Comparison of ENCODE assay signal across 17 cellular contexts in the genomic region with DNA sequence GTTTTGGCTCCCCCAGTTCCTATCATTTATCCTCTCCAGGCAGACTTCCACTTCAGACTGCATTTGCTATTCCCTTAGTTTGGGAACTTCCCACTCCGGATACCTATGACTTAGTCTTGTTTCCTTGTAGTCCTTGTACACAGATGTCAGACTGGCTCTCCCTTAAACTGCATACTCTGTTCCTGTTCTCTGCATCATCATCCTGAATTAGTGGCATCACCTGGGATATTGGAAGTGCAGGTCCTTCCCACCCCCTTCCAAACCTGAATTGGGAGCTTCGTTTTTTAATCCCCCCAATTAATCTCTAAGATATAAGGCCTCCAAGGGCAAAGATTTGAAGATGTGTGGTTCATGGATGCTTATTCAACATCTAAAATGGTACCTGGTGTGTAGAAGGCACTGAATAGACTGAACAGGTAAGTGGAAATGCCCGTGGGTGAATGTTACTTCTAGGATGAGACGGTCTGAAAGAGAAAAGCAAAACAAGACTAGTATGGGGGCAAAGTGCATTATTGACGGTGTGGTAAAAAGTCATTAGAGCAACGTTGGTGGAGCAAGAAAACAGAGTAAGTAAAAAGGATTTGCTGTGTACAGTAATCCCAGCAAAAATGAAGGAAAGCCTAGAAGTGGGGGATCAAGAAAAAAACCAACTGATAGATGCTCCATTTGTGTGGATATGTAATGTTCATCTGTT. TPM values are rescaled to one million over a fixed set of nuclear protein-coding genes. Genes with fewer than 3 reads are reported as not detected.
DNase-seq lines count a peak whose midpoint lies in the region; ATAC-seq and TF ChIP-seq lines count a peak whose summit lies in the region.
"Had no signal": no experiment of that assay in that cellular context is flagged by ENCODE, and none has a peak within 500 bp of the region (broad histone marks: within the 10 kb centered on the region; RNA-seq: fewer than 3 reads in every experiment).

No MANE protein-coding gene starts in this region.

- H3K4me1 Mint-ChIP-seq in endothelial cell (ENCODE audit: unreplicated experiment) (no peaks in the 10 kb centered on the region), type B pancreatic cell (ENCODE audit: unreplicated experiment) (peaks cover 41% of the 10 kb centered on the region)

- intact Hi-C loops in heart left ventricle (cut with DNase I) (no loop called here), posterior vena cava (cut with DNase I) (no loop called here)

- H3K9me3 Mint-ChIP-seq in endothelial cell (ENCODE audit: unreplicated experiment) (no peaks in the 10 kb centered on the region), type B pancreatic cell (no peaks in the 10 kb centered on the region)
- H3K9me3 Mint-ChIP-seq: activated B cell treated with CpG ODN at 0.5 μM for 24 hours had no signal

- no peaks in the 10 kb centered on the region for H3K36me3 Mint-ChIP-seq in endothelial cell (ENCODE audit: low read depth, unreplicated experiment)
- H3K36me3 Mint-ChIP-seq in type B pancreatic cell: peaks cover 42% of the 10 kb centered on the region

- no peak overlapping the region for H3K4me2 ChIP-seq in OCI-LY1 (ENCODE audit: low read length)

- peaks cover 7% of the 10 kb centered on the region for H3K79me2 ChIP-seq in OCI-LY1 (ENCODE audit: insufficient read depth, low read length)

- DNase-seq in cardiac muscle cell (ENCODE audit: low read depth in 1 of 2, low spot score in 1 of 2) (no peak), heart left ventricle (no peak), endothelial cell (ENCODE audit: low spot score) (no peak), type B pancreatic cell (ENCODE audit: extremely low spot score, unreplicated experiment) (no peak), kidney glomerular epithelial cell (lab: John Stamatoyannopoulos, UW) (no peak), posterior vena cava (ENCODE audit: low spot score) (no peak)
- DNase-seq: activated B cell treated with CpG ODN at 0.5 μM for 24 hours; effector CD4-positive, alpha-beta T cell; heart right ventricle; mesendoderm; NCI-H774; testis had no signal

- peaks cover 49% of the 10 kb centered on the region for H3F3A ChIP-seq in OCI-LY1 (ENCODE audit: insufficient read depth, low read length)

- peaks cover 5% of the 10 kb centered on the region for H4K20me1 ChIP-seq in OCI-LY1 (ENCODE audit: insufficient read depth, low read length)

- H3K27ac ChIP-seq in cardiac muscle cell (peak overlapping the region; percentile 58), heart left ventricle (no peak overlapping the region), OCI-LY1 (ENCODE audit: low read depth, low read length, poor library complexity, severe bottlenecking) (peak overlapping the region; percentile 62)
- H3K27ac ChIP-seq: heart right ventricle, testis had no signal

- no peak overlapping the region for H3K4me3 ChIP-seq in cardiac muscle cell
- H3K4me3 ChIP-seq in heart left ventricle: no peak overlapping the region
- H3K4me3 ChIP-seq in OCI-LY1 (ENCODE audit: low read depth, low read length, poor library complexity, severe bottlenecking): no peak overlapping the region
- H3K4me3 ChIP-seq: heart right ventricle, testis had no signal

- ATAC-seq in heart left ventricle (no peak), HG03520 (IDR thresholded peaks at IDR 0.05; ENCODE audit: unreplicated experiment) (no peak)
- ATAC-seq: HCT116, heart right ventricle, sciatic nerve had no signal

- H3K9ac ChIP-seq in OCI-LY1 (ENCODE audit: low read length): no peak overlapping the region

- H3K4me1 ChIP-seq in cardiac muscle cell (ENCODE audit: low read depth) (peaks cover 14% of the 10 kb centered on the region), heart left ventricle (peaks cover 0 to 13% (median 4%) of the 10 kb centered on the region in 12 donors), OCI-LY1 (ENCODE audit: insufficient read depth, low read length, severe bottlenecking) (peaks cover 19% of the 10 kb centered on the region)

- H3K9me2 ChIP-seq in OCI-LY1 (ENCODE audit: low read depth, low read length): no peaks in the 10 kb centered on the region

- H3K27me3 ChIP-seq in cardiac muscle cell: no peaks in the 10 kb centered on the region
- H3K27me3 ChIP-seq in heart left ventricle: no peaks in the 10 kb centered on the region
- H3K27me3 ChIP-seq in OCI-LY1 (ENCODE audit: insufficient read depth, low read length): no peaks in the 10 kb centered on the region
- H3K27me3 ChIP-seq: heart right ventricle, testis had no signal

- H2AFZ ChIP-seq in OCI-LY1 (ENCODE audit: low read length): no peak overlapping the region

- WGBS in heart left ventricle, 4 donors: 79 to 86% (median 82%) methylated on average over 6 of the region's 6 CpGs

- H3K9me3 ChIP-seq in cardiac muscle cell (ENCODE audit: low read depth): no peaks in the 10 kb centered on the region
- H3K9me3 ChIP-seq in heart left ventricle: no peaks in the 10 kb centered on the region
- H3K9me3 ChIP-seq in OCI-LY1 (ENCODE audit: low read length): no peaks in the 10 kb centered on the region
- H3K9me3 ChIP-seq: heart right ventricle, testis had no signal

- TF ChIP-seq CTCF in cardiac muscle cell (IDR thresholded peaks at IDR 0.05; ENCODE audit: low read depth, low read length) (no peak), heart left ventricle (IDR thresholded peaks at IDR 0.05) (no peak), OCI-LY1 (IDR thresholded peaks at IDR 0.05; ENCODE audit: low read length) (no peak), endothelial cell (IDR thresholded peaks at IDR 0.05; ENCODE audit: unreplicated experiment) (no peak), type B pancreatic cell (conservative IDR thresholded peaks at IDR 0.05) (no peak)

- H3K36me3 ChIP-seq in cardiac muscle cell (peaks cover 19% of the 10 kb centered on the region), heart left ventricle (peaks cover 0 to 52% (median 33%) of the 10 kb centered on the region in 9 donors), OCI-LY1 (ENCODE audit: insufficient read depth, low read length) (peaks cover 69% of the 10 kb centered on the region)

- TF ChIP-seq POLR2A in heart left ventricle (IDR thresholded peaks at IDR 0.05): no peak

- H3K27ac Mint-ChIP-seq in endothelial cell (ENCODE audit: unreplicated experiment) (peak overlapping the region; percentile 50), type B pancreatic cell (peak overlapping the region; percentile 5)
- H3K27ac Mint-ChIP-seq: activated B cell treated with CpG ODN at 0.5 μM for 24 hours had no signal

- no peaks in the 10 kb centered on the region for H3K27me3 Mint-ChIP-seq in endothelial cell (ENCODE audit: unreplicated experiment)
- no peaks in the 10 kb centered on the region for H3K27me3 Mint-ChIP-seq in type B pancreatic cell
- H3K27me3 Mint-ChIP-seq: activated B cell treated with CpG ODN at 0.5 μM for 24 hours had no signal

- H3K4me3 Mint-ChIP-seq in endothelial cell (ENCODE audit: unreplicated experiment) (no peak overlapping the region), type B pancreatic cell (no peak overlapping the region)
- H3K4me3 Mint-ChIP-seq: activated B cell treated with CpG ODN at 0.5 μM for 24 hours had no signal

RNA-seq across cellular contexts. Expression of a gene that starts 9.6 kb away (rescaled TPM):
- total RNA-seq in cardiac muscle cell (3.4 and 13.1 TPM in 2 replicates), heart left ventricle (1 to 10 TPM in 5 of 9 donors, under 1 TPM in 4; 0.67 to 2.4 (median 1.1) TPM), endothelial cell (ENCODE audit: unreplicated experiment) (3.3 TPM), type B pancreatic cell (ENCODE audit: low replicate concordance) (5.3 and 21.8 TPM in 2 replicates), posterior vena cava (1 to 10 TPM; 2.6 to 3.4 TPM)
- polyA plus RNA-seq in cardiac muscle cell (1.5 and 3.1 TPM in 2 replicates), heart left ventricle (1 to 10 TPM in 1 of 2 donors, under 1 TPM in 1; 0.22 to 1.9 TPM)

RNA-seq across cellular contexts. Expression of a gene that starts 41.4 kb away (rescaled TPM):
- total RNA-seq in cardiac muscle cell: 2.7 and 3.3 TPM in 2 replicates
- 0.97 and 3.6 TPM in 2 replicates for polyA plus RNA-seq in cardiac muscle cell
- total RNA-seq in heart left ventricle: 1 to 10 TPM in 3 of 9 donors, under 1 TPM in 6; 0.14 to 2.9 (median 0.91) TPM
- polyA plus RNA-seq in heart left ventricle: under 1 TPM in 1 of 2 donors, not detected in 1; 0.34 TPM
- total RNA-seq in endothelial cell (ENCODE audit: unreplicated experiment): not detected
- total RNA-seq in type B pancreatic cell (ENCODE audit: low replicate concordance): 2.8 and 4.2 TPM in 2 replicates
- total RNA-seq in posterior vena cava: under 1 TPM; 0.37 to 0.52 TPM
- total RNA-seq: RPMI7951 had no signal

Comparison
In these comparisons a context has a peak if more than half of its experiments do, and no peak if none do; other contexts are left out.
1. H3K27ac ChIP-seq: peak in cardiac muscle cell (single experiment) and OCI-LY1 (single experiment); none in heart left ventricle (0 of 12).